Comparison of ENCODE assay signal across 21 cellular contexts in genomic region chr22:41772198-41772597, GRCh38. TPM values are rescaled to one million over a fixed set of nuclear protein-coding genes. Genes with fewer than 3 reads are reported as not detected.
DNase-seq lines count a peak whose midpoint lies in the region; ATAC-seq and TF ChIP-seq lines count a peak whose summit lies in the region.
"Had no signal": no experiment of that assay in that cellular context is flagged by ENCODE, and none has a peak within 500 bp of the region (broad histone marks: within the 10 kb centered on the region; RNA-seq: fewer than 3 reads in every experiment).

No MANE protein-coding gene starts in this region.

- no peaks in the 10 kb centered on the region for H4K20me1 ChIP-seq in PC-3 (ENCODE audit: low read length)

- peak overlapping the region; percentile 9 for H3K4me2 ChIP-seq in PC-3 (ENCODE audit: low read length)

- H3F3A ChIP-seq in PC-3 (ENCODE audit: low read length, unreplicated experiment): no peaks in the 10 kb centered on the region

- no peaks in the 10 kb centered on the region for H3K9me3 ChIP-seq in PC-3 (ENCODE audit: low read length)
- H3K9me3 ChIP-seq in ascending aorta: no peaks in the 10 kb centered on the region
- H3K9me3 ChIP-seq: Peyer's patch, SJSA1 had no signal

- CTCF ChIA-PET in PC-3 (lab: Charles Lee): no interaction called here

- H3K4me3 ChIP-seq in PC-3 (ENCODE audit: low read length) (no peak overlapping the region), ascending aorta (no peak overlapping the region)
- H3K4me3 ChIP-seq: GM12878, GM23248, Peyer's patch, SJSA1 had no signal

- H3K9ac ChIP-seq in PC-3 (ENCODE audit: low read length): no peak overlapping the region
- H3K9ac ChIP-seq: GM23248 had no signal

- peak; percentile 36 for DNase-seq in Caki2 (ENCODE audit: low read depth)
- DNase-seq in PC-3: peak; percentile 42
- DNase-seq in epithelial cell of prostate (ENCODE audit: low read depth, low spot score): no peak
- DNase-seq in posterior vena cava (ENCODE audit: low spot score): peak; percentile 48
- no peak for DNase-seq in NCI-H510A treated with DMSO at 0.1 percent for 48 hours (lab: John Stamatoyannopoulos, UW)
- no peak for DNase-seq in ascending aorta (ENCODE audit: low spot score in 2 of 2)
- DNase-seq: CD8-positive, alpha-beta memory T cell; H9; NCI-H1105; NCI-H146; NCI-H2029; NCI-H524; NCI-H774; NK-92 treated with Interleukin-12 subunit alpha and Interleukin-12 subunit beta, amount 100 ng/mL, for 24 hours; Peyer's patch had no signal

- no peaks in the 10 kb centered on the region for H3K79me2 ChIP-seq in PC-3 (ENCODE audit: low read length)

- H3K9me2 ChIP-seq in PC-3 (replicated peaks; ENCODE audit: low read length): no peaks in the 10 kb centered on the region

- POLR2A ChIA-PET in PC-3 (lab: Charles Lee; ENCODE audit: unreplicated experiment): no interaction called here

- ATAC-seq in PC-3: no peak
- ATAC-seq in HG03175 (IDR thresholded peaks at IDR 0.05; ENCODE audit: unreplicated experiment): no peak
- ATAC-seq: GM12878, Right ventricle myocardium inferior had no signal

- BruUV-seq in PC-3 (replicated peaks; lab: Mats Ljungman, UMichigan): no TSS peak

- H3K27me3 ChIP-seq in PC-3 (ENCODE audit: low read length): no peaks in the 10 kb centered on the region
- no peaks in the 10 kb centered on the region for H3K27me3 ChIP-seq in ascending aorta
- H3K27me3 ChIP-seq: Peyer's patch, SJSA1 had no signal

- H3K36me3 ChIP-seq in PC-3 (ENCODE audit: low read depth, low read length): no peaks in the 10 kb centered on the region
- no peaks in the 10 kb centered on the region for H3K36me3 ChIP-seq in ascending aorta
- H3K36me3 ChIP-seq: Peyer's patch, SJSA1 had no signal

- H3K4me1 ChIP-seq in PC-3 (ENCODE audit: insufficient read depth, low read length) (peaks cover 10% of the 10 kb centered on the region), ascending aorta (no peaks in the 10 kb centered on the region)
- H3K4me1 ChIP-seq: Peyer's patch, SJSA1 had no signal

- TF ChIP-seq CTCF in PC-3 (conservative IDR thresholded peaks at IDR 0.05; ENCODE audit: low read depth, low read length): no peak
- no peak for TF ChIP-seq CTCF in ascending aorta (IDR thresholded peaks at IDR 0.05)

- intact Hi-C loops in PC-3 (cut with micrococcal nuclease) (no loop called here), posterior vena cava (cut with DNase I) (loop anchor here in 1 of 2 donors (10.0 kb wide), 1 partner anchor 877 kb away; no protein-coding TSS in a partner anchor), ascending aorta (cut with DNase I) (no loop called here)

- H3K27ac ChIP-seq in PC-3 (ENCODE audit: low read length) (peak overlapping the region; percentile 31), epithelial cell of prostate (peak overlapping the region; percentile 71), ascending aorta (no peak overlapping the region)
- H3K27ac ChIP-seq: C4-2B, GM23248, Peyer's patch, SJSA1 had no signal

- in situ Hi-C loops in Caki2 (cut with HindIII; ENCODE audit: low pct_unique_long_range_greater_than_20kb, low sequenced_read_pairs): no loop called here

- H2AFZ ChIP-seq in PC-3 (ENCODE audit: low read length): no peak overlapping the region
- H2AFZ ChIP-seq: GM23248 had no signal

RNA-seq across cellular contexts. Expression of gene CCDC134, which starts 28.3 kb away (rescaled TPM):
- total RNA-seq in Caki2 (2014; rRNA removed; shearing (Covaris generic); ENCODE audit: low replicate concordance): 10.9 and 15.9 TPM in 2 replicates
- total RNA-seq in PC-3 (2014; rRNA removed): 7.9 and 17.6 TPM in 2 replicates
- total RNA-seq in posterior vena cava: 1 to 10 TPM; 5.1 to 5.7 TPM
- 6.4 TPM for total RNA-seq in ascending aorta

Comparison
In these comparisons a context has a peak if more than half of its experiments do, and no peak if none do; other contexts are left out.
1. DNase-seq: peak in Caki2 (single experiment), PC-3 (single experiment) and posterior vena cava (single experiment); none in epithelial cell of prostate (single experiment), NCI-H510A treated with DMSO at 0.1 percent for 48 hours (single experiment) and ascending aorta (0 of 2).
2. H3K27ac ChIP-seq: peak in PC-3 (single experiment) and epithelial cell of prostate (single experiment); none in ascending aorta (0 of 2).